ENCODE assay signal across 18 cellular contexts in the genomic region with DNA sequence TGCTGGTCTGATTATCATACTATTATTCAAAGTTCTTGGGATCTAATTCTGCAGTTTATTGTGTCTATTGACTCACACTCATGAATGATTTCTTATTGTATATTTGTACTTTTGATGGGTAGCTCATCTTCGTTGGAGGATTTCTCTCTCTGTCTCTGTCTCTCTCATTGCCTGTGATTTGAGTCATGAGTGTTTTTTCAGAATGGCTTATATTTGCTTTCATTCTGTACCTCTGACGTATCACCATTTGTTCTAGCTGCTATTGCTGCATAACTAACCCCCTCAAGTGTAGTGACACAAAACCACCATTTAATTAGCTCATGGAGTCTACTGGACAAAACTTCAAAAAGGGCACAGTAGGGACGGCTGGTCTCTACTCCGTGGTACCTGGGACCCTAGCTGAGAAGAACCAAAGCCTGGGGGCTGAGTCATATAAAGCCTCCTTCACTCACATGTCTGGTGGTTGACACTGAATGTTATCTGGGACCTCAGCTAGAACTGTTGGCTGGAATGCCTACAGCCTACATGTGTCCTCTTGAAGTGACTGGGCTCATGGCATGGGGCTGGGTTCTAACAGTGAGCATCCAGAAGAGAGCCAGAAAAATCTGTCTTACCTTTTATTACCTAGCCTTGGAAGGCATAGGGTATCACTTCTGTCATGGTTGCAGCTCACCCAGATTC. TPM values are rescaled to one million over a fixed set of nuclear protein-coding genes. Genes with fewer than 3 reads are reported as not detected.
DNase-seq lines count a peak whose midpoint lies in the region; ATAC-seq, FAIRE-seq and TF ChIP-seq lines count a peak whose summit lies in the region.
"Had no signal": no experiment of that assay in that cellular context is flagged by ENCODE, and none has a peak within 500 bp of the region (broad histone marks: within the 10 kb centered on the region; RNA-seq: fewer than 3 reads in every experiment).

No MANE protein-coding gene starts in this region.

- no peak for DNase-seq in activated CD4-positive, alpha-beta T cell treated with anti-CD3 and anti-CD28 coated beads for 36 hours
- DNase-seq in activated CD4-positive, alpha-beta T cell treated with anti-CD3 and anti-CD28 coated beads, Interleukin-2, amount 50 U/mL, for 4 hours: no peak
- DNase-seq in HepG2 (ENCODE audit: low spot score): no peak
- no peak for DNase-seq in right lobe of liver
- peak; percentile 23 for DNase-seq in amniotic epithelial cell (ENCODE audit: low read depth)
- no peak for DNase-seq in activated CD4-positive, alpha-beta memory T cell treated with anti-CD3 and anti-CD28 coated beads for 36 hours
- no peak for DNase-seq in MV-4-11 (lab: John Stamatoyannopoulos, UW)
- DNase-seq: AML-193; Caco-2; CD4-positive, alpha-beta T cell; GOT3; H9 had no signal

- peaks cover 2% of the 10 kb centered on the region for H3K36me3 Mint-ChIP-seq in activated CD4-positive, alpha-beta T cell treated with anti-CD3 and anti-CD28 coated beads for 36 hours (ENCODE audit: low read depth)
- H3K36me3 Mint-ChIP-seq in activated CD4-positive, alpha-beta memory T cell treated with anti-CD3 and anti-CD28 coated beads for 36 hours: peaks cover 6% of the 10 kb centered on the region

- H3K4me3 ChIP-seq in HepG2 (replicated peaks in 1 of 3; ENCODE audit: insufficient read depth in 1 of 3, low read depth in 2 of 3, low read length in 3 of 3) (no peak overlapping the region), right lobe of liver (no peak overlapping the region)
- H3K4me3 ChIP-seq: A549 had no signal

- 34% methylated on average over 4 of the region's 4 CpGs for WGBS in HepG2 (ENCODE audit: low lambda C conversion rate)
- WGBS in right lobe of liver (ENCODE audit: insufficient coverage, low coverage, low lambda C conversion rate, missing lambda C conversion rate): 87% methylated on average over 4 of the region's 4 CpGs

- H3K27ac Mint-ChIP-seq in activated CD4-positive, alpha-beta T cell treated with anti-CD3 and anti-CD28 coated beads for 36 hours: no peak overlapping the region
- no peak overlapping the region for H3K27ac Mint-ChIP-seq in activated CD4-positive, alpha-beta memory T cell treated with anti-CD3 and anti-CD28 coated beads for 36 hours
- H3K27ac Mint-ChIP-seq: CD4-positive, alpha-beta T cell; H9 had no signal

- no peaks in the 10 kb centered on the region for H3K79me2 ChIP-seq in HepG2 (ENCODE audit: insufficient read depth, low read length)

- H3K27me3 ChIP-seq in HepG2 (ENCODE audit: control insufficient read depth in 1 of 2, insufficient read depth in 2 of 2, low read length in 2 of 2): no peaks in the 10 kb centered on the region
- H3K27me3 ChIP-seq in right lobe of liver: no peaks in the 10 kb centered on the region

- H3K4me2 ChIP-seq in HepG2 (ENCODE audit: low read depth, low read length): no peak overlapping the region
- H3K4me2 ChIP-seq: A549 had no signal

- H3K36me3 ChIP-seq in HepG2 (replicated peaks in 1 of 2; ENCODE audit: control insufficient read depth in 1 of 2, insufficient read depth in 2 of 2, low read length in 2 of 2): no peaks in the 10 kb centered on the region
- no peaks in the 10 kb centered on the region for H3K36me3 ChIP-seq in right lobe of liver

- TF ChIP-seq EP300 in HepG2 (IDR thresholded peaks at IDR 0.05; ENCODE audit: low read depth in 2 of 2, low read length in 2 of 2): no peak
- TF ChIP-seq EP300 in HepG2 (CRISPR knock-in tag; IDR thresholded peaks at IDR 0.05; ENCODE audit: borderline replicate concordance): no peak

- H3K9me3 ChIP-seq in HepG2 (ENCODE audit: low read length) (no peaks in the 10 kb centered on the region), right lobe of liver (no peaks in the 10 kb centered on the region)
- H3K9me3 ChIP-seq: Caco-2 had no signal

- no peak overlapping the region for H2AFZ ChIP-seq in HepG2 (ENCODE audit: low read length)

- CTCF ChIA-PET in activated CD4-positive, alpha-beta T cell treated with anti-CD3 and anti-CD28 coated beads for 36 hours (lab: Charles Lee): no interaction called here
- CTCF ChIA-PET in HepG2 (lab: Yijun Ruan, JAX; ENCODE audit: low intra/inter-chr PET ratio, low total read pairs): no interaction called here
- CTCF ChIA-PET in activated CD4-positive, alpha-beta memory T cell treated with anti-CD3 and anti-CD28 coated beads for 36 hours (lab: Charles Lee): interaction anchor here (0.9 to 1.2 kb wide), 2 partner anchors 18 to 90 kb away, joined by 4 to 5 read pairs; no protein-coding TSS in a partner anchor

- no peaks in the 10 kb centered on the region for H3K27me3 Mint-ChIP-seq in activated CD4-positive, alpha-beta T cell treated with anti-CD3 and anti-CD28 coated beads for 36 hours
- H3K27me3 Mint-ChIP-seq in activated CD4-positive, alpha-beta memory T cell treated with anti-CD3 and anti-CD28 coated beads for 36 hours: no peaks in the 10 kb centered on the region
- H3K27me3 Mint-ChIP-seq: CD4-positive, alpha-beta T cell had no signal

- intact Hi-C loops in activated CD4-positive, alpha-beta T cell treated with anti-CD3 and anti-CD28 coated beads for 36 hours (cut with DNase I, micrococcal nuclease): loop anchor here (5.0 kb wide), 2 partner anchors 88 to 188 kb away; a partner anchor contains a TSS
- intact Hi-C loops in HepG2 (cut with micrococcal nuclease; ENCODE audit: unreplicated experiment): loop anchor here (10.0 kb wide), 1 partner anchor 90 kb away; no protein-coding TSS in a partner anchor
- intact Hi-C loops in right lobe of liver (cut with DNase I): loop anchor here in 1 of 2 donors (10.0 kb wide), 1 partner anchor 210 kb away; no protein-coding TSS in a partner anchor
- intact Hi-C loops in activated CD4-positive, alpha-beta memory T cell treated with anti-CD3 and anti-CD28 coated beads for 36 hours (cut with micrococcal nuclease): no loop called here

- TF ChIP-seq POLR2A in HepG2 (IDR thresholded peaks at IDR 0.05; ENCODE audit: insufficient read depth in 1 of 2, low read depth in 2 of 2, low read length in 2 of 2) (no peak), right lobe of liver (IDR thresholded peaks at IDR 0.05) (no peak)

- no peak for FAIRE-seq in HepG2 (lab: Jason Lieb, UNC)
- FAIRE-seq: A549, G401.6, GM12892, GM18507 had no signal

- BruUV-seq in HepG2 (replicated peaks; lab: Mats Ljungman, UMichigan): no TSS peak

- no peaks in the 10 kb centered on the region for H4K20me1 ChIP-seq in HepG2 (ENCODE audit: insufficient read depth, low read length)

- H3K27ac ChIP-seq in HepG2 (ENCODE audit: extremely low read length, insufficient read depth, low read length) (no peak overlapping the region), right lobe of liver (no peak overlapping the region)
- H3K27ac ChIP-seq: 22Rv1, A549, C4-2B had no signal

- ATAC-seq in activated CD4-positive, alpha-beta T cell treated with anti-CD3 and anti-CD28 coated beads for 36 hours: peak; percentile 26
- ATAC-seq in HepG2 (no peak), right lobe of liver (no peak)
- ATAC-seq: A549 had no signal

- 0 out of 2 replicates have a peak, but pooled peaks cover 6% of the 10 kb centered on the region for H3K4me1 ChIP-seq in HepG2 (ENCODE audit: insufficient read depth, low read length)
- peaks cover 0 to 7% (median 1%) of the 10 kb centered on the region in 4 donors for H3K4me1 ChIP-seq in right lobe of liver

- H3K4me1 Mint-ChIP-seq in activated CD4-positive, alpha-beta T cell treated with anti-CD3 and anti-CD28 coated beads for 36 hours: peaks cover 4% of the 10 kb centered on the region
- H3K4me1 Mint-ChIP-seq in activated CD4-positive, alpha-beta memory T cell treated with anti-CD3 and anti-CD28 coated beads for 36 hours (ENCODE audit: low read depth): peaks cover 5% of the 10 kb centered on the region

- TF ChIP-seq RAD21 in HepG2 (CRISPR knock-in tag; IDR thresholded peaks at IDR 0.05): no peak

- no peak overlapping the region for H3K9ac ChIP-seq in HepG2 (ENCODE audit: insufficient read depth, low read depth, low read length)

- H3K4me3 Mint-ChIP-seq in activated CD4-positive, alpha-beta T cell treated with anti-CD3 and anti-CD28 coated beads for 36 hours: no peak overlapping the region
- no peak overlapping the region for H3K4me3 Mint-ChIP-seq in activated CD4-positive, alpha-beta memory T cell treated with anti-CD3 and anti-CD28 coated beads for 36 hours
- H3K4me3 Mint-ChIP-seq: CD4-positive, alpha-beta T cell; H9 had no signal

- POLR2A ChIA-PET in activated CD4-positive, alpha-beta T cell treated with anti-CD3 and anti-CD28 coated beads for 36 hours (lab: Charles Lee): no interaction called here
- POLR2A ChIA-PET in HepG2 (lab: Yijun Ruan, JAX): no interaction called here
- POLR2A ChIA-PET in activated CD4-positive, alpha-beta memory T cell treated with anti-CD3 and anti-CD28 coated beads for 36 hours (lab: Charles Lee): no interaction called here

- H3K9me3 Mint-ChIP-seq in activated CD4-positive, alpha-beta T cell treated with anti-CD3 and anti-CD28 coated beads for 36 hours (ENCODE audit: low read depth): no peaks in the 10 kb centered on the region
- peaks cover 4% of the 10 kb centered on the region for H3K9me3 Mint-ChIP-seq in activated CD4-positive, alpha-beta memory T cell treated with anti-CD3 and anti-CD28 coated beads for 36 hours
- H3K9me3 Mint-ChIP-seq: CD4-positive, alpha-beta T cell had no signal

- in situ Hi-C loops in HepG2 (cut with HindIII; ENCODE audit: extremely low pct_ligation_motif_present, low pct_unique_long_range_greater_than_20kb): loop anchor here (5.0 kb wide), 1 partner anchor 233 kb away; no protein-coding TSS in a partner anchor

- TF ChIP-seq CTCF in HepG2 (CRISPR knock-in tag; IDR thresholded peaks at IDR 0.05): no peak
- TF ChIP-seq CTCF in right lobe of liver (IDR thresholded peaks at IDR 0.05): no peak

RNA-seq across cellular contexts. Expression of a gene that starts 44.2 kb away (rescaled TPM):
- 1 to 10 TPM; 2.5 to 2.6 TPM for total RNA-seq in activated CD4-positive, alpha-beta T cell treated with anti-CD3 and anti-CD28 coated beads for 36 hours
- total RNA-seq in HepG2 (2016; rRNA removed; fragmentation: Illumina TruSeq; extraction: Trizol): 0.18 and 0.31 TPM in 2 replicates
- 0.30 and 0.44 TPM in 2 replicates for total RNA-seq in HepG2 (2016; cell fraction: cytosol; rRNA removed; fragmentation: Illumina TruSeq; extraction: Trizol; ENCODE audit: low read depth)
- total RNA-seq in HepG2 (2016; cell fraction: insoluble cytoplasmic fraction; rRNA removed; fragmentation: Illumina TruSeq; extraction: Trizol): 0.17 and 0.22 TPM in 2 replicates
- 0.19 and 0.24 TPM in 2 replicates for total RNA-seq in HepG2 (2016; cell fraction: membrane; rRNA removed; fragmentation: Illumina TruSeq; extraction: Trizol)
- total RNA-seq in HepG2 (2016; cell fraction: nucleus; rRNA removed; fragmentation: Illumina TruSeq; extraction: Trizol): 0.44 and 0.71 TPM in 2 replicates
- polyA plus RNA-seq in HepG2 (2011; rRNA removed): 1.3 and 1.4 TPM in 2 replicates
- 0.81 and 1.0 TPM in 2 replicates for polyA plus RNA-seq in HepG2 (2011; cell fraction: cytosol; rRNA removed)
- 2.5 and 2.7 TPM in 2 replicates for polyA plus RNA-seq in HepG2 (2011; cell fraction: nucleus; rRNA removed)
- 0.99 and 1.1 TPM in 2 replicates for polyA plus RNA-seq in HepG2 (2012)
- 0.06 and 0.09 TPM in 2 replicates for polyA plus RNA-seq in HepG2 (2016; cell fraction: cytosol; fragmentation: Illumina TruSeq; extraction: Trizol; ENCODE audit: low read depth)
- polyA plus RNA-seq in HepG2 (2016; cell fraction: insoluble cytoplasmic fraction; fragmentation: Illumina TruSeq; extraction: Trizol; ENCODE audit: low read depth): 0.24 and 0.43 TPM in 2 replicates
- polyA plus RNA-seq in HepG2 (2016; cell fraction: membrane; fragmentation: Illumina TruSeq; extraction: Trizol; ENCODE audit: low read depth): 0.18 and 0.35 TPM in 2 replicates
- 1.3 TPM in 2 replicates for polyA plus RNA-seq in HepG2 (2016; cell fraction: nucleus; fragmentation: Illumina TruSeq; extraction: Trizol; ENCODE audit: insufficient read depth, low read depth)
- polyA minus RNA-seq in HepG2 (2011; rRNA and poly(A)+ RNA removed; ENCODE audit: low replicate concordance): 0.51 and 0.80 TPM in 2 replicates
- polyA minus RNA-seq in HepG2 (2011; cell fraction: cytosol; rRNA and poly(A)+ RNA removed): not detected in 2 replicates
- polyA minus RNA-seq in HepG2 (2011; cell fraction: nucleus; rRNA and poly(A)+ RNA removed): 0.90 and 1.5 TPM in 2 replicates
- under 1 TPM; 0.43 to 0.68 (median 0.56) TPM for total RNA-seq in right lobe of liver
- 1 to 10 TPM; 2.2 to 2.3 TPM for total RNA-seq in activated CD4-positive, alpha-beta memory T cell treated with anti-CD3 and anti-CD28 coated beads for 36 hours
